ENCODE assay signal across 32 cellular contexts in the genomic region with DNA sequence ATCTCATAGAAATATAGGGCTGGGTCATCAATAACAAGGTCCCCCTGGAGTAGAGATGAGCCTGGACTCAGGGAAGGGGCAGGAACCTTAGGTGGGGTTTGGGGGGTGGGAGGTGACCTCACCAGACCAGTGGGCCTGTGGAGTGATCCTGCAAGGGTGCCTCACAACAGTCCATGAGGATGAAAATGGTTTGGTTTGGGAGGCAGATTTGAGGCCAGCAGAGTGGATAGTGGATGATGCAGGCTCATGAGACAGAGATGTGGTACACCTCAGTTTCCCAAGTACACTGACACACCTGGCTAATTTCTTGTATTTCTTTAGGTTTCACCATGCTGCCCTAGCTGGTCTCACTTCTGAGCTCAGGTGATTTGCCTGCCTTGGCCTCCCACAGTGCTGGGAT. TPM values are rescaled to one million over a fixed set of nuclear protein-coding genes. Genes with fewer than 3 reads are reported as not detected.
"Had no signal": no experiment of that assay in that cellular context is flagged by ENCODE, and none has a peak within 500 bp of the region (broad histone marks: within the 10 kb centered on the region; RNA-seq: fewer than 3 reads in every experiment).

No MANE protein-coding gene starts in this region.

- DNase-seq: stimulated activated CD4-positive, alpha-beta T cell treated with anti-CD3 and anti-CD28 coated beads, Interleukin-2, amount 100 ng/mL, for 48 hours; stimulated activated CD4-positive, alpha-beta T cell treated with anti-CD3 and anti-CD28 coated beads, Interleukin-4, amount 100 ng/mL, for 1 hour; stimulated activated CD4-positive, alpha-beta T cell treated with anti-CD3 and anti-CD28 coated beads, Interleukin-4, amount 100 ng/mL, for 24 hours; stimulated activated CD4-positive, alpha-beta T cell treated with anti-CD3 and anti-CD28 coated beads, Interleukin-4, amount 100 ng/mL, for 4 hours; stimulated activated CD8-positive, alpha-beta memory T cell treated with anti-CD3 and anti-CD28 coated beads, Interleukin-4, amount 100 ng/mL, for 48 hours; stimulated activated naive B cell treated with anti-CD40 and anti-IgM and Interleukin-4, amounts not matched to agents 10 μg/mL and 1 μg/mL and 100 μg/mL, for 72 hours; stimulated activated naive CD4-positive, alpha-beta T cell; stimulated activated naive CD4-positive, alpha-beta T cell treated with Interleukin-2 at 50 U/mL for 16 hours; stimulated activated naive CD8-positive, alpha-beta T cell treated with anti-CD3 and anti-CD28 coated beads, Interleukin-15, amount 100 ng/mL, for 72 hours; stimulated activated naive CD8-positive, alpha-beta T cell treated with anti-CD3 and anti-CD28 coated beads, Interleukin-15, Interleukin-2, amounts not matched to agents 100 U/mL and 50 U/mL, for 24 hours; stomach; substantia nigra; testis; thyroid gland; tibial artery; transverse colon; trophoblast cell; upper lobe of left lung; upper lobe of right lung; uterus had no signal

- H3K9me3 ChIP-seq: stomach, suprapubic skin, testis, thoracic aorta, thyroid gland, tibial artery, tibial nerve, transverse colon, upper lobe of left lung, upper lobe of right lung, uterus, vagina had no signal

- ATAC-seq: stimulated activated effector memory CD8-positive, alpha-beta T cell treated with anti-CD3 and anti-CD28 coated beads, Interleukin-12 subunit alpha, Interleukin-12 subunit beta, amount 100 ng/mL, for 72 hours; stimulated activated memory B cell treated with anti-CD40 and anti-IgM and Interleukin-4, amounts not matched to agents 10 μg/mL and 1 μg/mL and 100 μg/mL, for 72 hours; stimulated activated naive B cell treated with anti-CD40 and anti-IgM and Interleukin-4, amounts not matched to agents 10 μg/mL and 1 μg/mL and 100 μg/mL, for 72 hours; stimulated activated naive CD8-positive, alpha-beta T cell treated with anti-CD3 and anti-CD28 coated beads, Interleukin-15, amount 100 ng/mL, for 72 hours; stimulated activated naive CD8-positive, alpha-beta T cell treated with anti-CD3 and anti-CD28 coated beads, Interleukin-15, Interleukin-2, amounts not matched to agents 100 U/mL and 50 U/mL, for 24 hours; upper lobe of right lung had no signal

- H3K27ac ChIP-seq: stomach, suprapubic skin, testis, thoracic aorta, thyroid gland, tibial artery, tibial nerve, transverse colon, upper lobe of left lung, upper lobe of right lung, uterus, vagina had no signal

- H3K36me3 ChIP-seq: stomach, suprapubic skin, thoracic aorta, thyroid gland, tibial artery, tibial nerve, transverse colon, upper lobe of left lung, upper lobe of right lung, uterus, vagina had no signal

- H3K36me3 Mint-ChIP-seq: stimulated activated effector memory CD8-positive, alpha-beta T cell treated with anti-CD3 and anti-CD28 coated beads, Interleukin-12 subunit alpha, Interleukin-12 subunit beta, amount 100 ng/mL, for 72 hours; stimulated activated memory B cell treated with anti-CD40 and anti-IgM and Interleukin-4, amounts not matched to agents 10 μg/mL and 1 μg/mL and 100 μg/mL, for 72 hours; stimulated activated naive B cell treated with anti-CD40 and anti-IgM and Interleukin-4, amounts not matched to agents 10 μg/mL and 1 μg/mL and 100 μg/mL, for 72 hours had no signal

- H3K4me1 Mint-ChIP-seq: stimulated activated memory B cell treated with anti-CD40 and anti-IgM and Interleukin-4, amounts not matched to agents 10 μg/mL and 1 μg/mL and 100 μg/mL, for 72 hours had no signal

- H3K4me3 Mint-ChIP-seq: stimulated activated effector memory CD8-positive, alpha-beta T cell treated with anti-CD3 and anti-CD28 coated beads, Interleukin-12 subunit alpha, Interleukin-12 subunit beta, amount 100 ng/mL, for 72 hours; stimulated activated memory B cell treated with anti-CD40 and anti-IgM and Interleukin-4, amounts not matched to agents 10 μg/mL and 1 μg/mL and 100 μg/mL, for 72 hours; stimulated activated naive B cell treated with anti-CD40 and anti-IgM and Interleukin-4, amounts not matched to agents 10 μg/mL and 1 μg/mL and 100 μg/mL, for 72 hours; stimulated activated naive CD8-positive, alpha-beta T cell treated with anti-CD3 and anti-CD28 coated beads, Interleukin-15, amount 100 ng/mL, for 72 hours; stimulated activated naive CD8-positive, alpha-beta T cell treated with anti-CD3 and anti-CD28 coated beads, Interleukin-15, Interleukin-2, amounts not matched to agents 100 ng/mL and 50 ng/mL, for 24 hours had no signal

- H3K27me3 ChIP-seq: stomach, suprapubic skin, testis, thyroid gland, tibial artery, tibial nerve, transverse colon, upper lobe of left lung, upper lobe of right lung, uterus, vagina had no signal

- H3K4me3 ChIP-seq: stomach, suprapubic skin, testis, thoracic aorta, thyroid gland, tibial artery, tibial nerve, transverse colon, upper lobe of left lung, upper lobe of right lung, uterus, vagina had no signal

- H3K9me3 Mint-ChIP-seq: stimulated activated effector memory CD8-positive, alpha-beta T cell treated with anti-CD3 and anti-CD28 coated beads, Interleukin-12 subunit alpha, Interleukin-12 subunit beta, amount 100 ng/mL, for 72 hours; stimulated activated memory B cell treated with anti-CD40 and anti-IgM and Interleukin-4, amounts not matched to agents 10 μg/mL and 1 μg/mL and 100 μg/mL, for 72 hours; stimulated activated naive B cell treated with anti-CD40 and anti-IgM and Interleukin-4, amounts not matched to agents 10 μg/mL and 1 μg/mL and 100 μg/mL, for 72 hours; stimulated activated naive CD8-positive, alpha-beta T cell treated with anti-CD3 and anti-CD28 coated beads, Interleukin-15, amount 100 ng/mL, for 72 hours; stimulated activated naive CD8-positive, alpha-beta T cell treated with anti-CD3 and anti-CD28 coated beads, Interleukin-15, Interleukin-2, amounts not matched to agents 100 ng/mL and 50 ng/mL, for 24 hours had no signal

- H3K4me1 ChIP-seq: stomach, suprapubic skin, testis, thyroid gland, tibial artery, tibial nerve, transverse colon, upper lobe of left lung, upper lobe of right lung, uterus, vagina had no signal

- H3K27ac Mint-ChIP-seq: stimulated activated effector memory CD8-positive, alpha-beta T cell treated with anti-CD3 and anti-CD28 coated beads, Interleukin-12 subunit alpha, Interleukin-12 subunit beta, amount 100 ng/mL, for 72 hours; stimulated activated memory B cell treated with anti-CD40 and anti-IgM and Interleukin-4, amounts not matched to agents 10 μg/mL and 1 μg/mL and 100 μg/mL, for 72 hours; stimulated activated naive B cell treated with anti-CD40 and anti-IgM and Interleukin-4, amounts not matched to agents 10 μg/mL and 1 μg/mL and 100 μg/mL, for 72 hours; stimulated activated naive CD8-positive, alpha-beta T cell treated with anti-CD3 and anti-CD28 coated beads, Interleukin-15, amount 100 ng/mL, for 72 hours; stimulated activated naive CD8-positive, alpha-beta T cell treated with anti-CD3 and anti-CD28 coated beads, Interleukin-15, Interleukin-2, amounts not matched to agents 100 ng/mL and 50 ng/mL, for 24 hours had no signal

RNA-seq across cellular contexts. Expression of gene TRIM60, which starts 18.1 kb away (rescaled TPM):
- total RNA-seq: stomach, subcutaneous adipose tissue, suprapubic skin, temporal lobe, thoracic aorta, thyroid gland, transverse colon, upper lobe of left lung, upper lobe of right lung, ureter, urinary bladder, uterus, vagina had no signal
- polyA plus RNA-seq: stomach, thymus, urinary bladder had no signal

RNA-seq across cellular contexts. Expression of gene TRIM61, which starts 36.2 kb away (rescaled TPM):
- total RNA-seq: suprapubic skin, transverse colon, vagina had no signal

RNA-seq across cellular contexts. Expression of gene TRIM75, which starts 40.0 kb away (rescaled TPM):
- total RNA-seq: stomach, subcutaneous adipose tissue, suprapubic skin, temporal lobe, thoracic aorta, thyroid gland, tibial nerve, transverse colon, upper lobe of left lung, upper lobe of right lung, ureter, urinary bladder, uterus, vagina had no signal
- polyA plus RNA-seq: stomach, urinary bladder had no signal
